Comparison of ENCODE assay signal across 1 cellular context in genomic region chr12:111361717-111362576, GRCh38.
TF ChIP-seq lines count a peak whose summit lies in the region.

No MANE protein-coding gene starts in this region.

TF ChIP-seq in HepG2, 621 proteins besides CTCF, POLR2A, EP300 and RAD21 (continued from another document):
- TF ChIP-seq, protein P1, sequence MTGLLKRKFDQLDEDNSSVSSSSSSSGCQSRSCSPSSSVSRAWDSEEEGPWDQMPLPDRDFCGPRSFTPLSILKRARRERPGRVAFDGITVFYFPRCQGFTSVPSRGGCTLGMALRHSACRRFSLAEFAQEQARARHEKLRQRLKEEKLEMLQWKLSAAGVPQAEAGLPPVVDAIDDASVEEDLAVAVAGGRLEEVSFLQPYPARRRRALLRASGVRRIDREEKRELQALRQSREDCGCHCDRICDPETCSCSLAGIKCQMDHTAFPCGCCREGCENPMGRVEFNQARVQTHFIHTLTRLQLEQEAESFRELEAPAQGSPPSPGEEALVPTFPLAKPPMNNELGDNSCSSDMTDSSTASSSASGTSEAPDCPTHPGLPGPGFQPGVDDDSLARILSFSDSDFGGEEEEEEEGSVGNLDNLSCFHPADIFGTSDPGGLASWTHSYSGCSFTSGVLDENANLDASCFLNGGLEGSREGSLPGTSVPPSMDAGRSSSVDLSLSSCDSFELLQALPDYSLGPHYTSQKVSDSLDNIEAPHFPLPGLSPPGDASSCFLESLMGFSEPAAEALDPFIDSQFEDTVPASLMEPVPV (CRISPR knock-in tag; IDR thresholded peaks at IDR 0.05): no peak
- TF ChIP-seq ZHX2 (IDR thresholded peaks at IDR 0.05; ENCODE audit: low read depth): no peak
- no peak for TF ChIP-seq ZHX2 (CRISPR knock-in tag; IDR thresholded peaks at IDR 0.05; ENCODE audit: borderline replicate concordance)
- TF ChIP-seq FOXK2 (IDR thresholded peaks at IDR 0.05): no peak
- no peak for TF ChIP-seq ARNT (IDR thresholded peaks at IDR 0.05)
- TF ChIP-seq PLRG1 (conservative IDR thresholded peaks at IDR 0.05): no peak
- TF ChIP-seq, protein P2, sequence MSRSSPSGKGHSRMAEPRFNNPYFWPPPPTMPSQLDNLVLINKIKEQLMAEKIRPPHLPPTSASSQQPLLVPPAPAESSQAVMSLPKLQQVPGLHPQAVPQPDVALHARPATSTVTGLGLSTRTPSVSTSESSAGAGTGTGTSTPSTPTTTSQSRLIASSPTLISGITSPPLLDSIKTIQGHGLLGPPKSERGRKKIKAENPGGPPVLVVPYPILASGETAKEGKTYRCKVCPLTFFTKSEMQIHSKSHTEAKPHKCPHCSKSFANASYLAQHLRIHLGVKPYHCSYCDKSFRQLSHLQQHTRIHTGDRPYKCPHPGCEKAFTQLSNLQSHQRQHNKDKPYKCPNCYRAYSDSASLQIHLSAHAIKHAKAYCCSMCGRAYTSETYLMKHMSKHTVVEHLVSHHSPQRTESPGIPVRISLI (CRISPR knock-in tag; IDR thresholded peaks at IDR 0.05; ENCODE audit: borderline replicate concordance): no peak
- peak; percentile 34 for TF ChIP-seq AGO2 (optimal IDR thresholded peaks at IDR 0.05; ENCODE audit: low read depth, low read length)
- no peak for TF ChIP-seq ZNF720 (CRISPR knock-in tag; IDR thresholded peaks at IDR 0.05)
